In the genomic region with DNA sequence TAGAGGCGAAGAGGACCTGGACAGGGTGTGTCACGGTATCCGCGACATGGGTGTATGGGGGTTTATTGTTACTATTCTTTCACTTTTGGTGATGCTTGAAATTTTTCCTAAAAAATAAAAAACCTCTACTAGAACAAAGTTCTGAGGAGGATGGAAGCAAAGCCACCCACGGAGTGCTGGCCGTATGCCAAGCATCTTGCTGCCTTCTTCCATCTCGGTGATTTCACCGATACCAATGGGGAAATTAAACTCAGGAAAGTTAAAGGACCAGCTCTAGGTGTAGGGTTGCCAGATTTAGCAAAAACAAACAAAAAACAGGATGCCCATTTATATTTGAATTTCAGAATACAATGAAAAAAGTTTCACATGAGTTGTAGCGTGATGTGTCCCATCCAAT, we compare ENCODE assay signal across 18 cellular contexts. TPM values are rescaled to one million over a fixed set of nuclear protein-coding genes. Genes with fewer than 3 reads are reported as not detected.
A peak's percentile ranks its signal among the peaks of the same experiment; 100 is the strongest.
DNase-seq lines count a peak whose midpoint lies in the region; ATAC-seq, FAIRE-seq and TF ChIP-seq lines count a peak whose summit lies in the region.
"Had no signal": no experiment of that assay in that cellular context is flagged by ENCODE, and none has a peak within 500 bp of the region (broad histone marks: within the 10 kb centered on the region; RNA-seq: fewer than 3 reads in every experiment).

No MANE protein-coding gene starts in this region.

- TF ChIP-seq CTCF in IMR-90 (conservative IDR thresholded peaks at IDR 0.05; ENCODE audit: low read depth, low read length) (no peak), kidney (IDR thresholded peaks at IDR 0.05; ENCODE audit: borderline replicate concordance, extremely low read depth, insufficient read depth) (no peak), thoracic aorta (IDR thresholded peaks at IDR 0.05) (no peak)
- no peak for TF ChIP-seq CTCF in CD4-positive, alpha-beta T cell (IDR thresholded peaks at IDR 0.05)

- H3K4me1 ChIP-seq in IMR-90 (ENCODE audit: control insufficient read depth, insufficient read depth, low read length) (peaks cover 19% of the 10 kb centered on the region), kidney (ENCODE audit: control insufficient read depth in 1 of 2, insufficient read depth in 1 of 2, low read depth in 1 of 2, low read length in 2 of 2) (peaks cover 13 to 19% of the 10 kb centered on the region in 2 donors), thoracic aorta (ENCODE audit: control insufficient read depth in 1 of 2, low read depth in 2 of 2) (peaks cover 28 to 78% of the 10 kb centered on the region in 2 donors)

- peaks cover 13 to 60% of the 10 kb centered on the region in 2 donors for H3K27me3 Mint-ChIP-seq in effector memory CD8-positive, alpha-beta T cell
- H3K27me3 Mint-ChIP-seq in CD4-positive, alpha-beta T cell: no peaks in the 10 kb centered on the region
- H3K27me3 Mint-ChIP-seq: activated naive CD8-positive, alpha-beta T cell; dendritic cell treated with granulocyte-macrophage colony-stimulating factor and Interleukin-4, amounts not matched to agents 40 ng/mL and 50 ng/mL, for 4 days had no signal

- H3K36me3 ChIP-seq in IMR-90 (ENCODE audit: control insufficient read depth, insufficient read depth, low read length) (peaks cover 2% of the 10 kb centered on the region; the same call in 1 of the 2 replicates), kidney (ENCODE audit: control insufficient read depth in 1 of 2, insufficient read depth in 2 of 2, low read length in 2 of 2) (no peaks in the 10 kb centered on the region), thoracic aorta (no peaks in the 10 kb centered on the region)
- H3K36me3 ChIP-seq: brain microvascular endothelial cell, neural progenitor cell had no signal

- no peak overlapping the region for H3K27ac Mint-ChIP-seq in effector memory CD8-positive, alpha-beta T cell
- H3K27ac Mint-ChIP-seq in CD4-positive, alpha-beta T cell: no peak overlapping the region
- H3K27ac Mint-ChIP-seq: activated naive CD8-positive, alpha-beta T cell; dendritic cell treated with granulocyte-macrophage colony-stimulating factor and Interleukin-4, amounts not matched to agents 40 ng/mL and 50 ng/mL, for 4 days had no signal

- no peaks in the 10 kb centered on the region for H3K36me3 Mint-ChIP-seq in effector memory CD8-positive, alpha-beta T cell (ENCODE audit: insufficient read depth)
- no peaks in the 10 kb centered on the region for H3K36me3 Mint-ChIP-seq in CD4-positive, alpha-beta T cell (ENCODE audit: low read depth)
- H3K36me3 Mint-ChIP-seq: activated naive CD8-positive, alpha-beta T cell had no signal

- H3K4me1 Mint-ChIP-seq in effector memory CD8-positive, alpha-beta T cell (ENCODE audit: low read depth in 2 of 2): no peaks in the 10 kb centered on the region
- H3K4me1 Mint-ChIP-seq in CD4-positive, alpha-beta T cell (ENCODE audit: low read depth): no peaks in the 10 kb centered on the region

- no peak overlapping the region for H4K91ac ChIP-seq in IMR-90 (ENCODE audit: insufficient read depth, low read depth, low read length)

- intact Hi-C loops in IMR-90 (cut with micrococcal nuclease): no loop called here
- intact Hi-C loops in kidney (cut with DNase I): no loop called here
- intact Hi-C loops in CD4-positive, alpha-beta T cell (cut with DNase I, micrococcal nuclease): no loop called here

- no peak overlapping the region for H3K4me3 Mint-ChIP-seq in effector memory CD8-positive, alpha-beta T cell
- H3K4me3 Mint-ChIP-seq in CD4-positive, alpha-beta T cell: no peak overlapping the region
- H3K4me3 Mint-ChIP-seq: activated naive CD8-positive, alpha-beta T cell; dendritic cell treated with granulocyte-macrophage colony-stimulating factor and Interleukin-4, amounts not matched to agents 40 ng/mL and 50 ng/mL, for 4 days; neural progenitor cell had no signal

- H3K9ac ChIP-seq in IMR-90 (ENCODE audit: low read depth, low read length) (no peak overlapping the region), kidney (ENCODE audit: low read length in 2 of 2) (no peak overlapping the region)
- H3K9ac ChIP-seq: neural progenitor cell had no signal

- dilution Hi-C loops in IMR-90 (cut with HindIII; ENCODE audit: low sequenced_read_pairs, unreplicated experiment): no loop called here

- no peak overlapping the region for H2BK20ac ChIP-seq in IMR-90 (ENCODE audit: low read depth, low read length)

- H3K4me3 ChIP-seq in IMR-90 (ENCODE audit: insufficient read depth, low read depth, low read length) (no peak overlapping the region), kidney (ENCODE audit: low read length in 2 of 2) (no peak overlapping the region), thoracic aorta (no peak overlapping the region)
- H3K4me3 ChIP-seq: neural progenitor cell, SK-N-MC had no signal

- BruUV-seq in IMR-90 (replicated peaks; lab: Mats Ljungman, UMichigan): no TSS peak

- H4K5ac ChIP-seq in IMR-90 (ENCODE audit: low read depth, low read length): no peak overlapping the region

- no peak overlapping the region for H3K27ac ChIP-seq in IMR-90 (ENCODE audit: insufficient read depth, low read length)
- H3K27ac ChIP-seq in kidney (ENCODE audit: low read depth in 2 of 2, low read length in 2 of 2): no peak overlapping the region
- H3K27ac ChIP-seq in thoracic aorta: peak overlapping the region; percentile 68 to 84
- no peak overlapping the region for H3K27ac ChIP-seq in CD4-positive, alpha-beta T cell (ENCODE audit: low read depth, low read length)
- H3K27ac ChIP-seq: brain microvascular endothelial cell, epithelial cell of prostate, neural progenitor cell, SK-N-MC had no signal

- H3K9me3 ChIP-seq in IMR-90 (ENCODE audit: control insufficient read depth, insufficient read depth, low read length): no peaks in the 10 kb centered on the region
- H3K9me3 ChIP-seq in kidney (ENCODE audit: control insufficient read depth in 1 of 2, low read length in 2 of 2): no peaks in the 10 kb centered on the region
- H3K9me3 ChIP-seq in thoracic aorta: no peaks in the 10 kb centered on the region
- no peaks in the 10 kb centered on the region for H3K9me3 ChIP-seq in CD4-positive, alpha-beta T cell (ENCODE audit: control insufficient read depth, low read length)
- H3K9me3 ChIP-seq: BE2C had no signal

- 0 out of 4 replicates have a peak overlapping the region, but pooled peaks of 1 of the 2 experiments have one; percentile 60 for H4K8ac ChIP-seq in IMR-90 (ENCODE audit: low read depth in 2 of 2, low read length in 2 of 2)

- in situ Hi-C loops in IMR-90 (cut with MboI; ENCODE audit: low sequenced_read_pairs): no loop called here

- DNase-seq in IMR-90: no peak
- DNase-seq in amniotic epithelial cell (ENCODE audit: low read depth): peak; percentile 24
- DNase-seq in kidney: peak; percentile 79
- no peak for DNase-seq in thoracic aorta (ENCODE audit: low spot score)
- no peak for DNase-seq in effector memory CD8-positive, alpha-beta T cell
- DNase-seq in CD4-positive, alpha-beta T cell: no peak
- DNase-seq: activated CD4-positive, alpha-beta T cell treated with anti-CD3 and anti-CD28 coated beads for 1 hour; BE2C; brain microvascular endothelial cell; NCI-H774; T-helper 9 cell had no signal

- no peak for FAIRE-seq in kidney (lab: Jason Lieb, UNC)
- FAIRE-seq: HTR-8/SVneo had no signal

- no peak overlapping the region for H2AK9ac ChIP-seq in IMR-90 (replicated peaks; ENCODE audit: low read depth, low read length, poor library complexity)

- H3K79me1 ChIP-seq in IMR-90 (ENCODE audit: low read depth in 1 of 2, low read length in 2 of 2): peaks cover 29 to 74% of the 10 kb centered on the region in 2 experiments

- WGBS in IMR-90 (ENCODE audit: extremely low coverage in 2 of 2, insufficient read length in 1 of 2), 2 experiments: no CpG with 5 or more reads among the region's 9 CpGs

- no peak overlapping the region for H3K18ac ChIP-seq in IMR-90 (ENCODE audit: low read depth, low read length)

- no peak overlapping the region for H2BK120ac ChIP-seq in IMR-90 (ENCODE audit: low read depth, low read length)

- no peak overlapping the region for H3K4me2 ChIP-seq in IMR-90 (ENCODE audit: low read depth, low read length)
- H3K4me2 ChIP-seq: neural progenitor cell had no signal

- no peak overlapping the region for H2AK5ac ChIP-seq in IMR-90 (ENCODE audit: low read depth, low read length)

- peak overlapping the region; percentile 33; the same call in 1 of the 3 replicates for H2BK15ac ChIP-seq in IMR-90 (ENCODE audit: low read depth, low read length)

- H3K9me1 ChIP-seq in IMR-90 (ENCODE audit: insufficient read depth, low read length): peaks cover 29% of the 10 kb centered on the region; the same call in 1 of the 2 replicates

- no peak overlapping the region for H3K4ac ChIP-seq in IMR-90 (ENCODE audit: low read depth, low read length)

- TF ChIP-seq POLR2A in IMR-90 (IDR thresholded peaks at IDR 0.05; ENCODE audit: low read depth, low read length): no peak

- CTCF ChIA-PET in IMR-90 (lab: Yijun Ruan, JAX): no interaction called here
- CTCF ChIA-PET in CD4-positive, alpha-beta T cell (lab: Charles Lee): no interaction called here

- no peak overlapping the region for H2BK5ac ChIP-seq in IMR-90 (ENCODE audit: low read depth, low read length, poor library complexity, severe bottlenecking)

- no peaks in the 10 kb centered on the region for H3K9me3 Mint-ChIP-seq in effector memory CD8-positive, alpha-beta T cell
- H3K9me3 Mint-ChIP-seq in CD4-positive, alpha-beta T cell: no peaks in the 10 kb centered on the region
- H3K9me3 Mint-ChIP-seq: dendritic cell treated with granulocyte-macrophage colony-stimulating factor and Interleukin-4, amounts not matched to agents 40 ng/mL and 50 ng/mL, for 4 days; neural progenitor cell had no signal

- H3K27me3 ChIP-seq in IMR-90 (ENCODE audit: control insufficient read depth, insufficient read depth, low read length): no peaks in the 10 kb centered on the region
- H3K27me3 ChIP-seq in thoracic aorta (replicated peaks; ENCODE audit: insufficient read depth): no peaks in the 10 kb centered on the region
- no peaks in the 10 kb centered on the region for H3K27me3 ChIP-seq in CD4-positive, alpha-beta T cell (ENCODE audit: control insufficient read depth, insufficient read depth, low read length)
- H3K27me3 ChIP-seq: BE2C, brain microvascular endothelial cell, neural progenitor cell had no signal

- H4K20me1 ChIP-seq in IMR-90 (ENCODE audit: insufficient read depth, low read length): peaks cover 22% of the 10 kb centered on the region

- H2AFZ ChIP-seq in IMR-90 (replicated peaks; ENCODE audit: low read length, poor library complexity): peak overlapping the region; percentile 37
- H2AFZ ChIP-seq: neural progenitor cell had no signal

- TF ChIP-seq RAD21 in IMR-90 (IDR thresholded peaks at IDR 0.05; ENCODE audit: low read length): no peak

- no peak overlapping the region for H3K14ac ChIP-seq in IMR-90 (replicated peaks; ENCODE audit: low read depth, low read length)

- no peak for ATAC-seq in IMR-90 (ENCODE audit: low read depth)
- no peak for ATAC-seq in thoracic aorta (ENCODE audit: insufficient number of reproducible peaks, low FRiP score, low read depth)
- no peak for ATAC-seq in effector memory CD8-positive, alpha-beta T cell (replicated peaks)
- no peak for ATAC-seq in HG03097 (IDR thresholded peaks at IDR 0.05; ENCODE audit: low FRiP score, unreplicated experiment)
- no peak for ATAC-seq in CD4-positive, alpha-beta T cell (ENCODE audit: poor library complexity)

- POLR2A ChIA-PET in IMR-90 (lab: Charles Lee; ENCODE audit: unreplicated experiment): no interaction called here
- POLR2A ChIA-PET in CD4-positive, alpha-beta T cell (lab: Charles Lee): no interaction called here

- H3K23ac ChIP-seq in IMR-90 (ENCODE audit: low read depth, low read length): no peak overlapping the region

- H3K56ac ChIP-seq in IMR-90 (ENCODE audit: extremely low read depth, insufficient read depth, low read length): no peak overlapping the region

RNA-seq across cellular contexts. Expression of gene SMAD6, which starts 33.9 kb away (rescaled TPM):
- total RNA-seq in IMR-90 (2012; rRNA removed) (3.6 and 4.8 TPM in 2 replicates), kidney (23.0 TPM), thoracic aorta (100 to 1,000 TPM in 1 of 2 donors, 10 to 100 TPM in 1; 73.3 to 113 TPM)
- polyA plus RNA-seq in IMR-90 (2012; rRNA removed) (8.5 and 13.6 TPM in 2 replicates), kidney (ENCODE audit: insufficient read depth, low read depth, low replicate concordance) (15.4 TPM)
- polyA plus RNA-seq in IMR-90 (2012; cell fraction: cytosol; rRNA removed): 4.7 and 9.3 TPM in 2 replicates
- 17.3 and 42.6 TPM in 2 replicates for polyA plus RNA-seq in IMR-90 (2012; cell fraction: nucleus; rRNA removed; ENCODE audit: low replicate concordance)
- under 1 TPM; 0.59 to 0.69 TPM for total RNA-seq in CD4-positive, alpha-beta T cell

Comparison
In these comparisons a context has a peak if more than half of its experiments do, and no peak if none do; other contexts are left out.
1. DNase-seq: peak in amniotic epithelial cell (single experiment) and kidney (single experiment); none in IMR-90 (single experiment), thoracic aorta (single experiment), effector memory CD8-positive, alpha-beta T cell (0 of 3) and CD4-positive, alpha-beta T cell (0 of 10).
2. H3K27ac ChIP-seq: peak in thoracic aorta (2 of 2); none in IMR-90 (single experiment), kidney (0 of 2) and CD4-positive, alpha-beta T cell (single experiment).